In the genomic region with DNA sequence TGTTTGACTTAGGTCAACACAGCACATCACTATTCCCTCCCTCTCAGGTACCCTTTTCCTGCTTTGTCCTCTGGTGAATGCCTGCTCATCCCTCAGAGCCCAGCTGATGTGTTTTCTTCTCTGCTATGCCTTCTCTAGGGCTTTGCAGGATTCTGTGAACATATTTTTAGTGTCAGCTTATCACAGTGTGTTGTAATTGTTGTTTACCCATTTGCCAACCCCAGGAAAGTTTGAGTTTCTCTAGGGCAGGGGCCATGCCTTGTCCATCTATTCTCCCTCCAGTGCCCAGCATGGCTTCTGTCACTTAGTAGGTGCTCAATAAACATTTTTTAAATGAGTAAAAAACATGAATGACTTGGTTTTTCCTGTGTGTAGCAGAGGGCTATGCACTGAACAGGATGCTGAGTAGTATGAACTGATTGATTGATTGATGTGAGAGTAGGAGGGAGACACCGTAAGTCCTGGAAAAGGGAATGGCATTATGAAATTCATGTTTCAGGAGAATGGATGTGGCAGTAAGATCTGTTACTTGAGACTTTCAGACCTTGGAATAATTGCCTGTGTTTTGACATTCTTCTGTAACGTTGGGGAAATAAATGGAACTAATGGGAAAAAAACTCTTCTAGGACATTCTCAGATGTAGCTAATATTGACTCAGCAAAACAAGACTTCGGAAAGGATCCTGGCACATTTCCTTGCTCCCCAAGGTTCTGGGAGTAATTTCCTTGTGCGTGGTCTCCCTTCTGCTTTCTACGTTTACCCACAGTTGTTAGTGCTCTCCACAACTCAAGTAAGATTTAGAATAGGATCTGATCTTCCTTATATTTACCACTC, we compare ENCODE assay signal across 13 cellular contexts.
DNase-seq lines count a peak whose midpoint lies in the region; ATAC-seq and TF ChIP-seq lines count a peak whose summit lies in the region.
"Had no signal": no experiment of that assay in that cellular context is flagged by ENCODE, and none has a peak within 500 bp of the region (broad histone marks: within the 10 kb centered on the region; RNA-seq: fewer than 3 reads in every experiment).

No MANE protein-coding gene starts in this region.

- H3K4me3 ChIP-seq in ACC112 (ENCODE audit: low read depth, low read length) (no peak overlapping the region), rectal smooth muscle tissue (ENCODE audit: low read length) (no peak overlapping the region)
- H3K4me3 ChIP-seq: tibial nerve had no signal

- H3K27ac ChIP-seq in ACC112 (ENCODE audit: low read depth, low read length), result 0 out of 2 replicates have a peak overlapping the region, but pooled peaks have one; percentile 19
- H3K27ac ChIP-seq in VCaP, result peak overlapping the region; percentile 90
- H3K27ac ChIP-seq in rectal smooth muscle tissue (ENCODE audit: low read depth, low read length), result peak overlapping the region; percentile 90

- peak; percentile 17 for ATAC-seq in left ventricle myocardium superior

- intact Hi-C loops in left ventricle myocardium superior (cut with micrococcal nuclease), result no loop called here

- TF ChIP-seq CTCF in VCaP (conservative IDR thresholded peaks at IDR 0.05), result no peak

- no peak overlapping the region for H3K9ac ChIP-seq in rectal smooth muscle tissue (ENCODE audit: low read length)

- no peaks in the 10 kb centered on the region for H3K79me2 ChIP-seq in ACC112 (ENCODE audit: control insufficient read depth, insufficient read depth, low read length, unreplicated experiment)

- DNase-seq in left ventricle myocardium superior (no peak), HuH-7 (ENCODE audit: low spot score) (no peak), occipital lobe (lab: John Stamatoyannopoulos, UW) (no peak), iPS-NIHi11 (ENCODE audit: low spot score) (no peak)
- no peak for DNase-seq in activated T-cell treated with anti-CD3 and anti-CD28 coated beads, Interleukin-2, amount 50 U/mL, for 1 hour
- DNase-seq: activated CD4-positive, alpha-beta memory T cell treated with anti-CD3 and anti-CD28 coated beads for 36 hours; activated T-cell treated with anti-CD3 and anti-CD28 coated beads, Interleukin-2, amount 50 U/mL, for 48 hours; KG1; stimulated activated CD4-positive, alpha-beta T cell treated with anti-CD3 and anti-CD28 coated beads, Interleukin-2, amount 100 ng/mL, for 24 hours had no signal

- H3K36me3 ChIP-seq in ACC112 (ENCODE audit: insufficient read depth, low read length), result no peaks in the 10 kb centered on the region
- H3K36me3 ChIP-seq in rectal smooth muscle tissue (ENCODE audit: control insufficient read depth, insufficient read depth, low read length), result no peaks in the 10 kb centered on the region
- H3K36me3 ChIP-seq: tibial nerve had no signal

- peaks cover 45% of the 10 kb centered on the region for H3K4me1 ChIP-seq in ACC112 (ENCODE audit: control insufficient read depth, insufficient read depth, low read length, unreplicated experiment)
- peaks cover 23% of the 10 kb centered on the region for H3K4me1 ChIP-seq in rectal smooth muscle tissue (ENCODE audit: control insufficient read depth, insufficient read depth, low read length)

- H2AFZ ChIP-seq in ACC112 (ENCODE audit: low read length, unreplicated experiment), result no peak overlapping the region

- H3K27me3 ChIP-seq in ACC112 (ENCODE audit: insufficient read depth, low read length) (no peaks in the 10 kb centered on the region), rectal smooth muscle tissue (ENCODE audit: control insufficient read depth, insufficient read depth, low read length) (no peaks in the 10 kb centered on the region)
- H3K27me3 ChIP-seq: tibial nerve had no signal

Comparison
In these comparisons a context has a peak if more than half of its experiments do, and no peak if none do; other contexts are left out.
1. H3K27ac ChIP-seq: peak in every context shown above with its lines; median percentile 90 in VCaP; 90 in rectal smooth muscle tissue; 19 in ACC112.